In genomic region chr11:126393143-126393542, GRCh38 we compare ENCODE assay signal across 29 cellular contexts. TPM values are rescaled to one million over a fixed set of nuclear protein-coding genes. Genes with fewer than 3 reads are reported as not detected.
DNase-seq lines count a peak whose midpoint lies in the region; ATAC-seq and TF ChIP-seq lines count a peak whose summit lies in the region.
"Had no signal": no experiment of that assay in that cellular context is flagged by ENCODE, and none has a peak within 500 bp of the region (broad histone marks: within the 10 kb centered on the region; RNA-seq: fewer than 3 reads in every experiment).

No MANE protein-coding gene starts in this region.

- peaks cover 37% of the 10 kb centered on the region for H3K4me1 ChIP-seq in mammary epithelial cell (ENCODE audit: insufficient read depth, low read length)
- H3K4me1 ChIP-seq: breast epithelium had no signal

- no peak for ATAC-seq in HG03469 (IDR thresholded peaks at IDR 0.05; ENCODE audit: unreplicated experiment)
- no peak for ATAC-seq in GM19397 (IDR thresholded peaks at IDR 0.05; ENCODE audit: unreplicated experiment)
- ATAC-seq in GM18868 (IDR thresholded peaks at IDR 0.05; ENCODE audit: unreplicated experiment): no peak
- ATAC-seq: gastroesophageal sphincter had no signal

- no peaks in the 10 kb centered on the region for H3K9me3 ChIP-seq in mammary epithelial cell (replicated peaks; ENCODE audit: insufficient read depth, low read length)
- H3K9me3 ChIP-seq: breast epithelium, colonic mucosa, gastroesophageal sphincter, Peyer's patch, transverse colon had no signal

- no TSS peak for BruUV-seq in mammary epithelial cell (replicated peaks; lab: Mats Ljungman, UMichigan)

- CTCF ChIA-PET in mammary epithelial cell (lab: Charles Lee; ENCODE audit: low non-redundant PET): interaction anchor here (0.6 kb wide), 1 partner anchor 74 kb away, joined by 4 read pairs; no protein-coding TSS in a partner anchor

- dilution Hi-C loops in mammary epithelial cell (cut with HindIII; ENCODE audit: low sequenced_read_pairs): loop anchor here (5.0 kb wide), 2 partner anchors 41 to 76 kb away; no protein-coding TSS in a partner anchor

- no peaks in the 10 kb centered on the region for H3K36me3 ChIP-seq in mammary epithelial cell (ENCODE audit: insufficient read depth, low read length)
- H3K36me3 ChIP-seq: breast epithelium, colonic mucosa, gastroesophageal sphincter, Peyer's patch, transverse colon had no signal

- no peak for TF ChIP-seq CTCF in mammary epithelial cell (conservative IDR thresholded peaks at IDR 0.05 in 1 of 2, IDR thresholded peaks at IDR 0.05 in 1 of 2; ENCODE audit: extremely low read depth in 1 of 2, insufficient read depth in 1 of 2, low read depth in 1 of 2, low read length in 2 of 2)

- H3K79me2 ChIP-seq in mammary epithelial cell (ENCODE audit: insufficient read depth, low read length): peaks cover 28% of the 10 kb centered on the region

- H3K27me3 ChIP-seq in mammary epithelial cell (ENCODE audit: insufficient read depth, low read length) (no peaks in the 10 kb centered on the region), layer of hippocampus (ENCODE audit: control insufficient read depth, insufficient read depth, low read length) (no peaks in the 10 kb centered on the region)
- H3K27me3 ChIP-seq: breast epithelium, colonic mucosa, gastroesophageal sphincter, Peyer's patch, transverse colon had no signal

- H4K20me1 ChIP-seq in mammary epithelial cell (ENCODE audit: insufficient read depth, low read length): no peaks in the 10 kb centered on the region

- H2AFZ ChIP-seq in mammary epithelial cell (ENCODE audit: low read depth, low read length): no peak overlapping the region

- H3K4me3 ChIP-seq in mammary epithelial cell (replicated peaks in 1 of 3; ENCODE audit: insufficient read depth in 1 of 3, low read depth in 2 of 3, low read length in 3 of 3): no peak overlapping the region
- H3K4me3 ChIP-seq: breast epithelium, colonic mucosa, gastroesophageal sphincter, Peyer's patch, SK-N-MC, transverse colon had no signal

- no peak overlapping the region for H3K4me2 ChIP-seq in mammary epithelial cell (ENCODE audit: insufficient read depth, low read depth, low read length)

- H3K9ac ChIP-seq in mammary epithelial cell (ENCODE audit: insufficient read depth, low read length): no peak overlapping the region

- DNase-seq in NCI-H82 (lab: John Stamatoyannopoulos, UW) (peak; percentile 9), NCI-H82 treated with DMSO at 0.1 percent for 48 hours (lab: John Stamatoyannopoulos, UW; ENCODE audit: unreplicated experiment) (no peak), mammary epithelial cell (no peak), substantia nigra (lab: John Stamatoyannopoulos, UW) (no peak)
- DNase-seq: activated CD4-positive, alpha-beta T cell treated with anti-CD3 and anti-CD28 coated beads, Interleukin-2, amount 10 ng/mL, durations not matched to agents 7 days and 5 days; activated naive CD4-positive, alpha-beta T cell treated with anti-CD3 and anti-CD28 coated beads for 36 hours; amniotic stem cell; CD4-positive, alpha-beta T cell; colonic mucosa; EL; naive thymus-derived CD4-positive, alpha-beta T cell; NCI-H1048; NCI-H1694 treated with DMSO at 0.1 percent for 48 hours; NCI-H2171 treated with DMSO at 0.1 percent for 48 hours; NCI-H524; Peyer's patch; stimulated activated CD4-positive, alpha-beta T cell treated with anti-CD3 and anti-CD28 coated beads, Interleukin-12 subunit alpha, Interleukin-12 subunit beta, amount 100 ng/mL, for 4 hours; stimulated activated CD4-positive, alpha-beta T cell treated with anti-CD3 and anti-CD28 coated beads, Interleukin-4, amount 100 ng/mL, for 24 hours; stimulated activated naive CD4-positive, alpha-beta T cell; transverse colon had no signal

- in situ Hi-C loops in mammary epithelial cell (cut with MboI; ENCODE audit: low sequenced_read_pairs in 2 of 2): no loop called here

- WGBS in mammary epithelial cell (ENCODE audit: low coverage, missing lambda C conversion rate): 87% methylated on average over 4 of the region's 5 CpGs

- H3K27ac ChIP-seq in mammary epithelial cell (ENCODE audit: insufficient read depth, low read depth, low read length): peak overlapping the region; percentile 1
- peak overlapping the region; percentile 8 for H3K27ac ChIP-seq in layer of hippocampus (ENCODE audit: low read depth, low read length)
- peak overlapping the region; percentile 78 for H3K27ac ChIP-seq in substantia nigra (ENCODE audit: low read depth, low read length, poor library complexity, severe bottlenecking)
- H3K27ac ChIP-seq: 22Rv1, colonic mucosa, SK-N-MC, VCaP had no signal

- intact Hi-C loops in mammary epithelial cell (cut with micrococcal nuclease): loop anchor here (5.0 kb wide), 1 partner anchor 41 kb away; no protein-coding TSS in a partner anchor

RNA-seq across cellular contexts. Expression of gene ST3GAL4, which starts 37.7 kb away (rescaled TPM):
- total RNA-seq in mammary epithelial cell: 10 to 100 TPM; 32.8 to 38.0 TPM
- polyA plus RNA-seq in mammary epithelial cell: 35.9 TPM
- 72.9 TPM for polyA minus RNA-seq in mammary epithelial cell

Comparison
In these comparisons a context has a peak if more than half of its experiments do, and no peak if none do; other contexts are left out.
1. H3K27ac ChIP-seq: peak in every context shown above with its lines; median percentile 78 in substantia nigra; 8 in layer of hippocampus; 1 in mammary epithelial cell.